Comparison of ENCODE assay signal across 1 cellular context in the genomic region with DNA sequence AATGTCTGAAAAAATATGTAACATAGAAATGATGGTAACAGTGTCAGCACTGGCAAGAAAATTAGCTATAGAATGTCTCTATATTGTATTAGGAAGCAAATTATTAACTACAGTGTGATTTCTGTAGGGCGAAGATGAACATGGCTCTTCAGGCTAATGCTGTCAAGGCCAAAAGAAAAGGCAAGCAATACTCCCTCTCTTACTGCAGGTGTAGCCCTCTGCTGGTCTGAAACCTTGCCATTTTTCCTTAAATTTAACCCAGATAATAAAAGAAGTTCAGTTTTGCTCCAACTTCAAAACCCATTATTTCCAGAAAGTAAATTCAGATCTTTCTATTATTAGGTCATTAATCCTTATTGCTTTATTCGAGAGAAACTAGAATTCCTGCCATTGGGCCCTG.
TF ChIP-seq lines count a peak whose summit lies in the region.

No MANE protein-coding gene starts in this region.

TF ChIP-seq in IMR-90, 13 proteins besides CTCF, POLR2A, EP300 and RAD21 (continued from another document):
- TF ChIP-seq, protein P1, sequence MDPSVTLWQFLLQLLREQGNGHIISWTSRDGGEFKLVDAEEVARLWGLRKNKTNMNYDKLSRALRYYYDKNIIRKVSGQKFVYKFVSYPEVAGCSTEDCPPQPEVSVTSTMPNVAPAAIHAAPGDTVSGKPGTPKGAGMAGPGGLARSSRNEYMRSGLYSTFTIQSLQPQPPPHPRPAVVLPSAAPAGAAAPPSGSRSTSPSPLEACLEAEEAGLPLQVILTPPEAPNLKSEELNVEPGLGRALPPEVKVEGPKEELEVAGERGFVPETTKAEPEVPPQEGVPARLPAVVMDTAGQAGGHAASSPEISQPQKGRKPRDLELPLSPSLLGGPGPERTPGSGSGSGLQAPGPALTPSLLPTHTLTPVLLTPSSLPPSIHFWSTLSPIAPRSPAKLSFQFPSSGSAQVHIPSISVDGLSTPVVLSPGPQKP (IDR thresholded peaks at IDR 0.05; ENCODE audit: borderline replicate concordance, low read depth, low read length): no peak
- TF ChIP-seq MAZ (IDR thresholded peaks at IDR 0.05; ENCODE audit: borderline replicate concordance, low read depth, low read length) (no peak), CHD1 (IDR thresholded peaks at IDR 0.05; ENCODE audit: low read depth, low read length) (no peak)
TF ChIP-seq in IMR-90: peak in this region for 0.
